27 cellular contexts compared by ENCODE assay signal in genomic region chr2:46870051-46870839, GRCh38. TPM values are rescaled to one million over a fixed set of nuclear protein-coding genes. Genes with fewer than 3 reads are reported as not detected.
DNase-seq lines count a peak whose midpoint lies in the region; ATAC-seq and TF ChIP-seq lines count a peak whose summit lies in the region.
"Had no signal": no experiment of that assay in that cellular context is flagged by ENCODE, and none has a peak within 500 bp of the region (broad histone marks: within the 10 kb centered on the region; RNA-seq: fewer than 3 reads in every experiment).

No MANE protein-coding gene starts in this region.

- H3K4ac ChIP-seq in H9 (ENCODE audit: low read depth, low read length), result no peak overlapping the region

- no peak overlapping the region for H3K56ac ChIP-seq in H9 (ENCODE audit: insufficient read length, low read depth, low read length)

- intact Hi-C loops in gastrocnemius medialis (cut with DNase I; ENCODE audit: low total_unique reads), result loop anchor here (10.0 kb wide), 1 partner anchor 875 kb away; no protein-coding TSS in a partner anchor

- H3T11ph ChIP-seq in H9 (ENCODE audit: low read length), result no peak overlapping the region

- H3K9me3 Mint-ChIP-seq in H9 (no peaks in the 10 kb centered on the region; a peak in 2 of 5 replicates), nephron (peaks cover 6% of the 10 kb centered on the region)
- peaks cover 6 to 19% of the 10 kb centered on the region in 2 donors for H3K9me3 Mint-ChIP-seq in stimulated activated naive CD8-positive, alpha-beta T cell treated with anti-CD3 and anti-CD28 coated beads, Interleukin-15, amount 100 ng/mL, for 72 hours
- H3K9me3 Mint-ChIP-seq: activated T-cell treated with anti-CD3 and anti-CD28 coated beads, Interleukin-2, amount 50 U/mL, for 4 hours had no signal

- WGBS in H9 (ENCODE audit: extremely low coverage, insufficient read length, low lambda C conversion rate), result no CpG with 5 or more reads among the region's 8 CpGs

- no peak overlapping the region for H3K9ac ChIP-seq in H9 (ENCODE audit: extremely low read depth, insufficient read length, low read length)
- H3K9ac ChIP-seq: SK-N-SH had no signal

- H3K36me3 ChIP-seq in gastrocnemius medialis, result no peaks in the 10 kb centered on the region
- H3K36me3 ChIP-seq: left ventricle myocardium inferior, ovary, right atrium auricular region, thoracic aorta had no signal

- no peak overlapping the region for H3K23ac ChIP-seq in H9 (ENCODE audit: insufficient read length, low read depth, low read length)

- H3K27me3 Mint-ChIP-seq in H9 (ENCODE audit: low read depth), result peaks cover 3% of the 10 kb centered on the region
- peaks cover 15% of the 10 kb centered on the region for H3K27me3 Mint-ChIP-seq in nephron (ENCODE audit: low read depth)
- H3K27me3 Mint-ChIP-seq in stimulated activated naive CD8-positive, alpha-beta T cell treated with anti-CD3 and anti-CD28 coated beads, Interleukin-15, amount 100 ng/mL, for 72 hours, result peaks cover 14% of the 10 kb centered on the region
- H3K27me3 Mint-ChIP-seq: CD4-positive, alpha-beta T cell had no signal

- DNase-seq in H9 (no peak), choroid plexus epithelial cell (ENCODE audit: low read depth) (peak; percentile 17), A172 (ENCODE audit: low spot score) (no peak), gastrocnemius medialis (no peak)
- DNase-seq in stimulated activated naive CD8-positive, alpha-beta T cell treated with anti-CD3 and anti-CD28 coated beads, Interleukin-15, amount 100 ng/mL, for 72 hours, result peak in 1 of 2 donors; percentile 21
- DNase-seq: activated CD4-positive, alpha-beta T cell treated with anti-CD3 and anti-CD28 coated beads for 48 hours; activated naive CD4-positive, alpha-beta T cell; activated T-cell treated with anti-CD3 and anti-CD28 coated beads, Interleukin-2, amount 50 U/mL, for 4 hours; AML-193; CD4-positive, alpha-beta T cell; effector CD4-positive, alpha-beta T cell; foreskin keratinocyte; left ventricle myocardium inferior; naive B cell; NCI-H1694; NCI-H2171; NCI-H524; ovary; SK-N-SH; stimulated activated naive B cell treated with anti-CD40 and anti-IgM and Interleukin-4, amounts not matched to agents 10 μg/mL and 1 μg/mL and 100 μg/mL, for 72 hours had no signal

- H3K9me3 ChIP-seq in H9 (ENCODE audit: control insufficient read depth, low read depth, low read length) (no peaks in the 10 kb centered on the region), gastrocnemius medialis (no peaks in the 10 kb centered on the region)
- H3K9me3 ChIP-seq: ovary, right atrium auricular region, SK-N-SH, thoracic aorta had no signal

- no peak overlapping the region for H4K5ac ChIP-seq in H9 (ENCODE audit: insufficient read length, low read depth, low read length)

- H4K91ac ChIP-seq in H9 (ENCODE audit: insufficient read length, low read depth, low read length), result no peak overlapping the region

- H3K79me1 ChIP-seq in H9 (ENCODE audit: insufficient read depth, low read depth, low read length, poor library complexity, severe bottlenecking), result no peaks in the 10 kb centered on the region

- H3K18ac ChIP-seq in H9 (ENCODE audit: insufficient read length, low read depth, low read length), result no peak overlapping the region

- no peak overlapping the region for H2BK15ac ChIP-seq in H9 (ENCODE audit: low read depth, low read length)

- H3K27ac ChIP-seq in H9 (ENCODE audit: insufficient read length, low read depth, low read length), result no peak overlapping the region
- H3K27ac ChIP-seq in gastrocnemius medialis, result no peak overlapping the region
- H3K27ac ChIP-seq: foreskin keratinocyte, left ventricle myocardium inferior, ovary, right atrium auricular region, thoracic aorta had no signal

- H3K4me1 ChIP-seq in H9 (ENCODE audit: insufficient read depth, low read length) (no peaks in the 10 kb centered on the region), gastrocnemius medialis (peaks cover 11 to 29% of the 10 kb centered on the region in 2 donors)

- H3K4me3 ChIP-seq in choroid plexus epithelial cell (ENCODE audit: low read depth, low read length) (no peak overlapping the region), gastrocnemius medialis (no peak overlapping the region)
- H3K4me3 ChIP-seq: GM12878, left ventricle myocardium inferior, ovary, right atrium auricular region, thoracic aorta had no signal

- no peak overlapping the region for H2AK5ac ChIP-seq in H9 (ENCODE audit: insufficient read length, low read length)

- H3K4me1 Mint-ChIP-seq in H9 (peaks cover 5 to 8% of the 10 kb centered on the region in 2 experiments; a peak in 3 of 4 replicates), nephron (peaks cover 74% of the 10 kb centered on the region)
- peaks cover 7% of the 10 kb centered on the region for H3K4me1 Mint-ChIP-seq in stimulated activated naive CD8-positive, alpha-beta T cell treated with anti-CD3 and anti-CD28 coated beads, Interleukin-15, amount 100 ng/mL, for 72 hours

- no peak overlapping the region for H3K14ac ChIP-seq in H9 (ENCODE audit: insufficient read depth, low read length)

- TF ChIP-seq CTCF in H9 (conservative IDR thresholded peaks at IDR 0.05), result peak; percentile 18; the same call in 1 of the 3 replicates
- TF ChIP-seq CTCF in choroid plexus epithelial cell (conservative IDR thresholded peaks at IDR 0.05; ENCODE audit: low read depth, low read length), result no peak
- TF ChIP-seq CTCF in nephron (IDR thresholded peaks at IDR 0.05; ENCODE audit: unreplicated experiment in 3 of 3), result no peak
- no peak for TF ChIP-seq CTCF in gastrocnemius medialis (IDR thresholded peaks at IDR 0.05 in 4 of 5, conservative IDR thresholded peaks at IDR 0.05 in 1 of 5)

- in situ Hi-C loops in gastrocnemius medialis (cut with MboI; ENCODE audit: low sequenced_read_pairs in 4 of 4), result loop anchor here in 2 of 4 donors (10.0 kb wide), 1 partner anchor 55 kb away; no protein-coding TSS in a partner anchor

- ATAC-seq in stimulated activated naive CD8-positive, alpha-beta T cell treated with anti-CD3 and anti-CD28 coated beads, Interleukin-15, amount 100 ng/mL, for 72 hours, result peak; percentile 55
- ATAC-seq in HG03565 (IDR thresholded peaks at IDR 0.05; ENCODE audit: unreplicated experiment), result no peak
- no peak for ATAC-seq in GM19035 (IDR thresholded peaks at IDR 0.05; ENCODE audit: unreplicated experiment)
- ATAC-seq in gastrocnemius medialis, result no peak
- ATAC-seq: activated T-cell treated with anti-CD3 and anti-CD28 coated beads, Interleukin-2, amount 50 U/mL, for 4 hours; foreskin keratinocyte; GM12878; stimulated activated naive B cell treated with anti-CD40 and anti-IgM and Interleukin-4, amounts not matched to agents 10 μg/mL and 1 μg/mL and 100 μg/mL, for 72 hours had no signal

- no peak overlapping the region; a peak in 1 of 7 replicates for H3K27ac Mint-ChIP-seq in H9
- peak overlapping the region in 2 of 3 experiments; percentile 64 to 94 for H3K27ac Mint-ChIP-seq in nephron
- peak overlapping the region; percentile 3 to 61 for H3K27ac Mint-ChIP-seq in stimulated activated naive CD8-positive, alpha-beta T cell treated with anti-CD3 and anti-CD28 coated beads, Interleukin-15, amount 100 ng/mL, for 72 hours
- H3K27ac Mint-ChIP-seq: CD4-positive, alpha-beta T cell; stimulated activated naive B cell treated with anti-CD40 and anti-IgM and Interleukin-4, amounts not matched to agents 10 μg/mL and 1 μg/mL and 100 μg/mL, for 72 hours had no signal

- no peak overlapping the region for H2BK12ac ChIP-seq in H9 (ENCODE audit: insufficient read length, low read depth, low read length)

- no peak overlapping the region for H3K4me2 ChIP-seq in H9 (ENCODE audit: insufficient read depth, insufficient read length, low read length)
- H3K4me2 ChIP-seq: SK-N-SH had no signal

- H2AFZ ChIP-seq in H9 (ENCODE audit: low read length), result no peak overlapping the region

- TF ChIP-seq POLR2A in gastrocnemius medialis (IDR thresholded peaks at IDR 0.05), result no peak

- no peaks in the 10 kb centered on the region for H3K23me2 ChIP-seq in H9 (ENCODE audit: insufficient read length, low read depth, low read length, poor library complexity, severe bottlenecking)

- H3K36me3 Mint-ChIP-seq in H9 (ENCODE audit: insufficient read depth in 1 of 3, low read depth in 3 of 3), result no peaks in the 10 kb centered on the region
- H3K36me3 Mint-ChIP-seq in nephron (ENCODE audit: low read depth), result no peaks in the 10 kb centered on the region

- H4K8ac ChIP-seq in H9 (replicated peaks; ENCODE audit: insufficient read length, low read depth, low read length), result no peak overlapping the region

- H3K79me2 ChIP-seq in H9 (ENCODE audit: insufficient read depth, low read length), result no peaks in the 10 kb centered on the region

- H4K20me1 ChIP-seq in H9 (ENCODE audit: control insufficient read depth, insufficient read depth, insufficient read length), result no peaks in the 10 kb centered on the region

- H3K4me3 Mint-ChIP-seq in H9, result no peak overlapping the region
- H3K4me3 Mint-ChIP-seq in nephron, result no peak overlapping the region
- H3K4me3 Mint-ChIP-seq in stimulated activated naive CD8-positive, alpha-beta T cell treated with anti-CD3 and anti-CD28 coated beads, Interleukin-15, amount 100 ng/mL, for 72 hours, result no peak overlapping the region
- H3K4me3 Mint-ChIP-seq: activated T-cell treated with anti-CD3 and anti-CD28 coated beads, Interleukin-2, amount 50 U/mL, for 4 hours; CD4-positive, alpha-beta T cell; naive B cell; stimulated activated naive B cell treated with anti-CD40 and anti-IgM and Interleukin-4, amounts not matched to agents 10 μg/mL and 1 μg/mL and 100 μg/mL, for 72 hours; T-helper 1 cell treated with Interleukin-12 subunit alpha and Interleukin-12 subunit beta and Interleukin-4 antibody, amounts not matched to agents 30 μg/mL and 1 μg/mL, for 36 hours had no signal

- no peak overlapping the region for H2BK20ac ChIP-seq in H9 (ENCODE audit: low read depth, low read length, poor library complexity, severe bottlenecking)

- H2BK5ac ChIP-seq in H9 (ENCODE audit: insufficient read length, low read length), result no peak overlapping the region

- H3K27me3 ChIP-seq in H9 (ENCODE audit: insufficient read depth, low read length) (no peaks in the 10 kb centered on the region), gastrocnemius medialis (no peaks in the 10 kb centered on the region)
- H3K27me3 ChIP-seq: foreskin keratinocyte, ovary, right atrium auricular region had no signal

- H2BK120ac ChIP-seq in H9 (ENCODE audit: low read depth, low read length, poor library complexity, severe bottlenecking), result no peak overlapping the region

RNA-seq across cellular contexts. Expression of gene MCFD2, which starts 45.4 kb away (rescaled TPM):
- total RNA-seq in H9 (2021), result 64.6 and 64.7 TPM in 2 replicates
- 211 and 213 TPM in 2 replicates for total RNA-seq in A172 (2014; rRNA removed; shearing (Covaris generic))
- total RNA-seq in gastrocnemius medialis, result 100 to 1,000 TPM in 3 of 4 donors, 10 to 100 TPM in 1; 87.9 to 182 (median 106) TPM

Comparison
In these comparisons a context has a peak if more than half of its experiments do, and no peak if none do; other contexts are left out.
1. H3K27ac Mint-ChIP-seq: peak in nephron (2 of 3) and stimulated activated naive CD8-positive, alpha-beta T cell treated with anti-CD3 and anti-CD28 coated beads, Interleukin-15, amount 100 ng/mL, for 72 hours (2 of 2); none in H9 (0 of 3).